ENCODE assay signal across 24 cellular contexts in genomic region chr3:138245026-138245425, GRCh38.
"Had no signal": no experiment of that assay in that cellular context is flagged by ENCODE, and none has a peak within 500 bp of the region (broad histone marks: within the 10 kb centered on the region; RNA-seq: fewer than 3 reads in every experiment).

No MANE protein-coding gene starts in this region.

- H3K9me3 Mint-ChIP-seq: dendritic cell treated with granulocyte-macrophage colony-stimulating factor and Interleukin-4, amounts not matched to agents 40 ng/mL and 50 ng/mL, for 4 days; effector memory CD8-positive, alpha-beta T cell; endodermal cell; naive B cell had no signal

- ATAC-seq: effector memory CD8-positive, alpha-beta T cell; esophagus mucosa; gastrocnemius medialis; heart right ventricle; left cardiac atrium; left lung; left ventricle myocardium superior; lower lobe of right lung; mucosa of descending colon had no signal

- DNase-seq: cortex of kidney; effector CD8-positive, alpha-beta T cell; effector memory CD8-positive, alpha-beta T cell; endodermal cell; erythroblast; esophagus squamous epithelium; foreskin fibroblast; foreskin melanocyte; gastrocnemius medialis; glutamatergic neuron; head of caudate nucleus; heart right ventricle; hippocampal formation; left cardiac atrium; left lung; left ventricle myocardium superior; lower lobe of right lung; mesenchymal stem cell; mucosa of descending colon; naive B cell had no signal

- H3K27ac ChIP-seq: epithelial cell of prostate, esophagus squamous epithelium, gastrocnemius medialis, heart right ventricle, left lung, lower lobe of right lung had no signal

- H3K4me3 ChIP-seq: esophagus squamous epithelium, gastrocnemius medialis, heart right ventricle, left lung, lower lobe of right lung, mucosa of descending colon had no signal

- H3K4me1 Mint-ChIP-seq: endodermal cell, mesothelial cell of epicardium, naive B cell had no signal

- H3K9me3 ChIP-seq: esophagus squamous epithelium, gastrocnemius medialis, heart right ventricle, left lung, lower lobe of right lung, mucosa of descending colon had no signal

- H3K4me1 ChIP-seq: esophagus squamous epithelium, gastrocnemius medialis, heart right ventricle, left lung, lower lobe of right lung had no signal

- H3K27me3 Mint-ChIP-seq: dendritic cell treated with granulocyte-macrophage colony-stimulating factor and Interleukin-4, amounts not matched to agents 40 ng/mL and 50 ng/mL, for 4 days; effector memory CD8-positive, alpha-beta T cell; naive B cell had no signal

- H3K27me3 ChIP-seq: esophagus squamous epithelium, gastrocnemius medialis, heart right ventricle, left lung had no signal

- H3K27ac Mint-ChIP-seq: dendritic cell treated with granulocyte-macrophage colony-stimulating factor and Interleukin-4, amounts not matched to agents 40 ng/mL and 50 ng/mL, for 4 days; endodermal cell; mesothelial cell of epicardium had no signal

- H3K4me3 Mint-ChIP-seq: dendritic cell treated with granulocyte-macrophage colony-stimulating factor and Interleukin-4, amounts not matched to agents 40 ng/mL and 50 ng/mL, for 4 days; effector memory CD8-positive, alpha-beta T cell; endodermal cell; mesothelial cell of epicardium; naive B cell had no signal
